ENCODE assay signal across 23 cellular contexts in the genomic region with DNA sequence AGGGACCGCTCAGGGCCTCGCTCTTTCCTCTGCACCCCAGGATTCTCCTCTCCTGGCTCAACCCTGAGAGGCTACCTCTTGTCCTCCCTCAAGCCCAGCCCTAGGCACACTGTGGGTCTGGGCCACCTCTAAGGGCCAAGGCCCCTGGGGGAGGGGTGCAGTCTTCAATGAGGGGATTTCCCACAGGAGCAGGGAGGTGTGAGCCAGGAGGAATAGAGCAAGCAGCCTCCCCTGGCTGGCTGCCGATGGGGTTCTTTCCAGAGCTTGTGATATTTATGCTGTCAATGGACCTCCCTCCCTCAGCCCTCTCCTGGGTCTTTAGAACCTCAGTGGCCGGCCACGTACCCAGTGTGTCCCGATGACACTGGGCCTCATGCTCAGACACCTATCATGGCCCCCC.
"Had no signal": no experiment of that assay in that cellular context is flagged by ENCODE, and none has a peak within 500 bp of the region (broad histone marks: within the 10 kb centered on the region; RNA-seq: fewer than 3 reads in every experiment).

No MANE protein-coding gene starts in this region.

- ATAC-seq: activated CD4-positive, alpha-beta T cell treated with anti-CD3 and anti-CD28 coated beads for 36 hours; activated naive CD8-positive, alpha-beta T cell treated with anti-CD3 and anti-CD28 coated beads, Interleukin-2, amount 50 U/mL, for 24 hours; heart right ventricle; left ventricle myocardium superior had no signal

- H3K9me3 ChIP-seq: breast epithelium, esophagus muscularis mucosa, heart right ventricle, neutrophil, testis, transverse colon had no signal

- H3K4me3 ChIP-seq: breast epithelium, esophagus muscularis mucosa, heart right ventricle, smooth muscle cell, testis, transverse colon had no signal

- H3K36me3 ChIP-seq: breast epithelium had no signal

- H3K27ac Mint-ChIP-seq: activated CD4-positive, alpha-beta T cell treated with anti-CD3 and anti-CD28 coated beads for 36 hours; activated naive CD4-positive, alpha-beta T cell treated with anti-CD3 and anti-CD28 coated beads, Interleukin-2, amount 50 U/mL, for 24 hours; activated naive CD8-positive, alpha-beta T cell treated with anti-CD3 and anti-CD28 coated beads, Interleukin-2, amount 50 U/mL, for 24 hours; progenitor cell of endocrine pancreas had no signal

- H3K4me3 Mint-ChIP-seq: activated CD4-positive, alpha-beta T cell treated with anti-CD3 and anti-CD28 coated beads for 36 hours; activated naive CD4-positive, alpha-beta T cell treated with anti-CD3 and anti-CD28 coated beads, Interleukin-2, amount 50 U/mL, for 24 hours; activated naive CD8-positive, alpha-beta T cell treated with anti-CD3 and anti-CD28 coated beads, Interleukin-2, amount 50 U/mL, for 24 hours; nephron had no signal

- H3K4me2 ChIP-seq: smooth muscle cell had no signal

- DNase-seq: activated CD4-positive, alpha-beta T cell treated with anti-CD3 and anti-CD28 coated beads for 36 hours; activated CD4-positive, alpha-beta T cell treated with anti-CD3 and anti-CD28 coated beads, Interleukin-2, amount 50 U/mL, for 4 hours; activated CD4-positive, CD25-positive, alpha-beta regulatory T cell; activated gamma-delta T cell; activated naive CD8-positive, alpha-beta T cell treated with anti-CD3 and anti-CD28 coated beads, Interleukin-2, amount 50 U/mL, for 24 hours; amygdala; central memory CD4-positive, alpha-beta T cell; foreskin melanocyte; heart right ventricle; left ventricle myocardium superior; stimulated activated CD4-positive, alpha-beta T cell treated with anti-CD3 and anti-CD28 coated beads, Interleukin-1b, Interleukin-23, amount 100 ng/mL, for 48 hours; stimulated activated CD4-positive, alpha-beta T cell treated with anti-CD3 and anti-CD28 coated beads, Interleukin-4, amount 100 ng/mL, for 4 hours; stimulated activated CD8-positive, alpha-beta memory T cell treated with anti-CD3 and anti-CD28 coated beads, Interleukin-4, amount 100 ng/mL, for 48 hours; stimulated activated naive CD4-positive, alpha-beta T cell treated with Interleukin-2 at 50 U/mL for 16 hours; testis; transverse colon had no signal

- H3K4me1 Mint-ChIP-seq: activated CD4-positive, alpha-beta T cell treated with anti-CD3 and anti-CD28 coated beads for 36 hours; activated naive CD8-positive, alpha-beta T cell treated with anti-CD3 and anti-CD28 coated beads, Interleukin-2, amount 50 U/mL, for 24 hours had no signal

- H3K27ac ChIP-seq: breast epithelium, esophagus muscularis mucosa, neutrophil, testis, transverse colon had no signal

- H3K27me3 Mint-ChIP-seq: activated CD4-positive, alpha-beta T cell treated with anti-CD3 and anti-CD28 coated beads for 36 hours; activated naive CD4-positive, alpha-beta T cell treated with anti-CD3 and anti-CD28 coated beads, Interleukin-2, amount 50 U/mL, for 24 hours; activated naive CD8-positive, alpha-beta T cell treated with anti-CD3 and anti-CD28 coated beads, Interleukin-2, amount 50 U/mL, for 24 hours; progenitor cell of endocrine pancreas had no signal

- H3K9me3 Mint-ChIP-seq: activated naive CD4-positive, alpha-beta T cell treated with anti-CD3 and anti-CD28 coated beads, Interleukin-2, amount 50 U/mL, for 24 hours; activated naive CD8-positive, alpha-beta T cell treated with anti-CD3 and anti-CD28 coated beads, Interleukin-2, amount 50 U/mL, for 24 hours; nephron had no signal

- H3K27me3 ChIP-seq: breast epithelium, esophagus muscularis mucosa, heart right ventricle, neutrophil, testis, transverse colon had no signal
